ENCODE assay signal across 27 cellular contexts in the genomic region with DNA sequence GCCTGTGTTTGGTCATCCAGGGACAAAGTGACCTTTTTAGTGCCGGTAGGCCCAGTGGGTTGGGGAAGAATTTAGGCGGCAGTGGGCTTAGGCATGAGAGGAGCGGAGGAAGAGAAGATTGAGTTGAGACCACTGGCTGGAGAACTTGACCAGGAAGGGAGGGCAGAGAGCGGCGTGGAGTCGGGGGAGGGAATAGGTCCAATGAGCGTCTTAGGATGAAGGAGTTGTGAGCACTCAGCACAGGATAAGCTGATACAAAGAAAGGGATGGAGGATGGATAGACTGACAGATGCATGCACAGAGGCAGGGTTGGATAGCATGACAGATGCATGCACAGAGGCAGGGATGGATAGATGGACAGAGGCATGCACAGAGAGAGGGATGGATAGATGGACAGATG. TPM values are rescaled to one million over a fixed set of nuclear protein-coding genes. Genes with fewer than 3 reads are reported as not detected.
DNase-seq lines count a peak whose midpoint lies in the region; ATAC-seq and TF ChIP-seq lines count a peak whose summit lies in the region.
"Had no signal": no experiment of that assay in that cellular context is flagged by ENCODE, and none has a peak within 500 bp of the region (broad histone marks: within the 10 kb centered on the region; RNA-seq: fewer than 3 reads in every experiment).

No MANE protein-coding gene starts in this region.

- H3K27ac Mint-ChIP-seq in CD4-positive, CD25-positive, alpha-beta regulatory T cell: peak overlapping the region; percentile 94 to 99 (median 99)
- peak overlapping the region; percentile 22 for H3K27ac Mint-ChIP-seq in activated T-cell treated with anti-CD3 and anti-CD28 coated beads, Interleukin-2, amount 50 U/mL, for 72 hours
- H3K27ac Mint-ChIP-seq in naive thymus-derived CD4-positive, alpha-beta T cell: peak overlapping the region; percentile 92 to 99 (median 99)
- H3K27ac Mint-ChIP-seq: stimulated activated naive B cell treated with anti-CD40 and anti-IgM and Interleukin-4, amounts not matched to agents 10 μg/mL and 1 μg/mL and 100 μg/mL, for 72 hours; type B pancreatic cell had no signal

- H3K4me1 ChIP-seq in CD4-positive, CD25-positive, alpha-beta regulatory T cell (ENCODE audit: control insufficient read depth, insufficient read depth, low read length, poor library complexity, severe bottlenecking): peaks cover 93% of the 10 kb centered on the region
- peaks cover 94% of the 10 kb centered on the region for H3K4me1 ChIP-seq in DND-41 (ENCODE audit: insufficient read depth, low read length)
- H3K4me1 ChIP-seq in naive thymus-derived CD4-positive, alpha-beta T cell (ENCODE audit: control insufficient read depth in 2 of 2, insufficient read depth in 2 of 2, low read length in 2 of 2): peaks cover 71 to 77% of the 10 kb centered on the region in 2 donors
- H3K4me1 ChIP-seq in psoas muscle: no peaks in the 10 kb centered on the region
- H3K4me1 ChIP-seq: lower lobe of right lung, pancreas, right lobe of liver had no signal

- peaks cover 9% of the 10 kb centered on the region for H3K79me2 ChIP-seq in DND-41 (ENCODE audit: insufficient read depth, low read length)

- peak overlapping the region; percentile 53 for H3K27ac ChIP-seq in CD4-positive, CD25-positive, alpha-beta regulatory T cell (ENCODE audit: insufficient read depth, low read length, poor library complexity, severe bottlenecking)
- peak overlapping the region; percentile 94 for H3K27ac ChIP-seq in DND-41 (ENCODE audit: low read length)
- peak overlapping the region; percentile 78 for H3K27ac ChIP-seq in naive thymus-derived CD4-positive, alpha-beta T cell (ENCODE audit: low read depth, low read length)
- no peak overlapping the region for H3K27ac ChIP-seq in psoas muscle
- H3K27ac ChIP-seq: lower lobe of right lung, pancreas, right lobe of liver had no signal

- no peak for ATAC-seq in CD4-positive, CD25-positive, alpha-beta regulatory T cell (ENCODE audit: low read depth in 2 of 2)
- ATAC-seq in DND-41 (ENCODE audit: insufficient read depth, low read depth): no peak
- ATAC-seq in activated T-cell treated with anti-CD3 and anti-CD28 coated beads, Interleukin-2, amount 50 U/mL, for 72 hours (replicated peaks in 1 of 2): no peak
- ATAC-seq in naive thymus-derived CD4-positive, alpha-beta T cell: no peak
- no peak for ATAC-seq in psoas muscle
- ATAC-seq in HG03521 (IDR thresholded peaks at IDR 0.05; ENCODE audit: unreplicated experiment): no peak
- ATAC-seq: pancreas, PC-3, right lobe of liver had no signal

- 79 to 88% (median 82%) methylated on average over 7 of the region's 7 CpGs for WGBS in psoas muscle, 3 donors

- H3K27me3 ChIP-seq in CD4-positive, CD25-positive, alpha-beta regulatory T cell (ENCODE audit: control insufficient read depth, insufficient read depth, low read length): no peaks in the 10 kb centered on the region
- H3K27me3 ChIP-seq in DND-41 (ENCODE audit: insufficient read depth, low read length, poor library complexity): no peaks in the 10 kb centered on the region
- H3K27me3 ChIP-seq in naive thymus-derived CD4-positive, alpha-beta T cell (ENCODE audit: control insufficient read depth in 2 of 2, insufficient read depth in 2 of 2, low read length in 2 of 2): no peaks in the 10 kb centered on the region
- no peaks in the 10 kb centered on the region for H3K27me3 ChIP-seq in psoas muscle (ENCODE audit: insufficient read depth in 3 of 3, low read length in 2 of 3)
- H3K27me3 ChIP-seq: pancreas, right lobe of liver had no signal

- H4K20me1 ChIP-seq in DND-41 (ENCODE audit: insufficient read depth, low read length): no peaks in the 10 kb centered on the region

- intact Hi-C loops in naive thymus-derived CD4-positive, alpha-beta T cell (cut with micrococcal nuclease): loop anchor here in 1 of 2 donors (10.0 kb wide), 1 partner anchor 431 kb away; a partner anchor contains a TSS
- intact Hi-C loops in psoas muscle (cut with DNase I): no loop called here

- peaks cover 15% of the 10 kb centered on the region for H3K36me3 ChIP-seq in CD4-positive, CD25-positive, alpha-beta regulatory T cell (ENCODE audit: control insufficient read depth, insufficient read depth, low read length)
- H3K36me3 ChIP-seq in DND-41 (ENCODE audit: insufficient read depth, low read length) (peaks cover 12% of the 10 kb centered on the region), psoas muscle (ENCODE audit: insufficient read depth in 1 of 2, low read depth in 1 of 2) (peaks cover 0 to 3% of the 10 kb centered on the region in 2 donors)
- H3K36me3 ChIP-seq in naive thymus-derived CD4-positive, alpha-beta T cell (ENCODE audit: control insufficient read depth in 2 of 3, insufficient read depth in 3 of 3, low read length in 3 of 3): peaks cover 0 to 13% (median 0%) of the 10 kb centered on the region in 3 experiments
- H3K36me3 ChIP-seq: pancreas had no signal

- H3K4me1 Mint-ChIP-seq in CD4-positive, CD25-positive, alpha-beta regulatory T cell: peaks cover 13 to 95% (median 69%) of the 10 kb centered on the region in 4 donors
- H3K4me1 Mint-ChIP-seq in activated T-cell treated with anti-CD3 and anti-CD28 coated beads, Interleukin-2, amount 50 U/mL, for 72 hours (ENCODE audit: low read depth): peaks cover 93% of the 10 kb centered on the region
- H3K4me1 Mint-ChIP-seq in naive thymus-derived CD4-positive, alpha-beta T cell: peaks cover 71 to 92% (median 80%) of the 10 kb centered on the region in 7 donors

- no peaks in the 10 kb centered on the region for H3K9me3 ChIP-seq in CD4-positive, CD25-positive, alpha-beta regulatory T cell (ENCODE audit: control insufficient read depth in 2 of 2, low read length in 2 of 2)
- H3K9me3 ChIP-seq in DND-41 (ENCODE audit: insufficient read depth, low read length, severe bottlenecking): no peaks in the 10 kb centered on the region
- H3K9me3 ChIP-seq in naive thymus-derived CD4-positive, alpha-beta T cell (ENCODE audit: control insufficient read depth in 2 of 3, low read length in 3 of 3): no peaks in the 10 kb centered on the region
- H3K9me3 ChIP-seq in psoas muscle: no peaks in the 10 kb centered on the region
- H3K9me3 ChIP-seq: lower lobe of right lung, pancreas, right lobe of liver had no signal

- H3K9ac ChIP-seq in DND-41 (ENCODE audit: low read depth, low read length): peak overlapping the region; percentile 14; the same call in 1 of the 2 replicates

- POLR2A ChIA-PET in naive thymus-derived CD4-positive, alpha-beta T cell (lab: Charles Lee): interaction anchor here (0.7 to 5.2 kb wide), 2 partner anchors 9 to 1617 kb away, joined by 3 to 113 read pairs; a partner anchor contains a TSS

- H3K4me3 ChIP-seq in CD4-positive, CD25-positive, alpha-beta regulatory T cell (ENCODE audit: low read depth, low read length): peak overlapping the region; percentile 69
- H3K4me3 ChIP-seq in DND-41 (ENCODE audit: low read depth in 1 of 2, low read length in 2 of 2): peak overlapping the region in 1 of 2 experiments; percentile 26; a peak in 1 of 4 replicates
- H3K4me3 ChIP-seq in naive thymus-derived CD4-positive, alpha-beta T cell (ENCODE audit: low read length): peak overlapping the region; percentile 35
- H3K4me3 ChIP-seq in psoas muscle: no peak overlapping the region
- H3K4me3 ChIP-seq: GM12878, lower lobe of right lung, pancreas, right lobe of liver had no signal

- H3K4me3 Mint-ChIP-seq in CD4-positive, CD25-positive, alpha-beta regulatory T cell: peak overlapping the region; percentile 75 to 90 (median 84)
- H3K4me3 Mint-ChIP-seq in activated T-cell treated with anti-CD3 and anti-CD28 coated beads, Interleukin-2, amount 50 U/mL, for 72 hours: peak overlapping the region; percentile 64 to 92
- H3K4me3 Mint-ChIP-seq in naive thymus-derived CD4-positive, alpha-beta T cell: peak overlapping the region; percentile 71 to 89 (median 83)
- H3K4me3 Mint-ChIP-seq: stimulated activated naive B cell treated with anti-CD40 and anti-IgM and Interleukin-4, amounts not matched to agents 10 μg/mL and 1 μg/mL and 100 μg/mL, for 72 hours; type B pancreatic cell had no signal

- peak in 1 of 3 donors; percentile 43 for DNase-seq in CD4-positive, CD25-positive, alpha-beta regulatory T cell
- DNase-seq in DND-41 (no peak), psoas muscle (no peak), midbrain (lab: John Stamatoyannopoulos, UW) (no peak)
- DNase-seq in activated T-cell treated with anti-CD3 and anti-CD28 coated beads, Interleukin-2, amount 50 U/mL, for 72 hours: no peak
- DNase-seq in naive thymus-derived CD4-positive, alpha-beta T cell: no peak
- DNase-seq: activated CD8-positive, alpha-beta memory T cell treated with anti-CD3 and anti-CD28 coated beads, Interleukin-2, amount 50 U/mL, for 4 hours; AML-193; dermis blood vessel endothelial cell; DMS 273 treated with DMSO at 0.1 percent for 48 hours; foreskin fibroblast; GDM1; H7; hippocampal formation; islet precursor cell; lower lobe of right lung; NCI-H187; NCI-H226; PC-3; stimulated activated naive B cell treated with anti-CD40 and anti-IgM and Interleukin-4, amounts not matched to agents 10 μg/mL and 1 μg/mL and 100 μg/mL, for 72 hours had no signal

- H3K4me2 ChIP-seq in DND-41 (ENCODE audit: insufficient read depth, low read length): peak overlapping the region; percentile 51

- peaks cover 24% of the 10 kb centered on the region for H3K36me3 Mint-ChIP-seq in CD4-positive, CD25-positive, alpha-beta regulatory T cell
- H3K36me3 Mint-ChIP-seq in activated T-cell treated with anti-CD3 and anti-CD28 coated beads, Interleukin-2, amount 50 U/mL, for 72 hours (ENCODE audit: insufficient read depth in 2 of 2): peaks cover 14 to 19% of the 10 kb centered on the region in 2 donors
- H3K36me3 Mint-ChIP-seq in naive thymus-derived CD4-positive, alpha-beta T cell: peaks cover under 1 to 60% (median 19%) of the 10 kb centered on the region in 5 donors
- H3K36me3 Mint-ChIP-seq: stimulated activated naive B cell treated with anti-CD40 and anti-IgM and Interleukin-4, amounts not matched to agents 10 μg/mL and 1 μg/mL and 100 μg/mL, for 72 hours; type B pancreatic cell had no signal

- no peak for TF ChIP-seq CTCF in DND-41 (IDR thresholded peaks at IDR 0.05; ENCODE audit: borderline replicate concordance, extremely low read depth, low read length, poor library complexity, severe bottlenecking)
- no peak for TF ChIP-seq CTCF in psoas muscle (IDR thresholded peaks at IDR 0.05)

- H3K27me3 Mint-ChIP-seq in CD4-positive, CD25-positive, alpha-beta regulatory T cell: peaks cover 8% of the 10 kb centered on the region
- H3K27me3 Mint-ChIP-seq in activated T-cell treated with anti-CD3 and anti-CD28 coated beads, Interleukin-2, amount 50 U/mL, for 72 hours (ENCODE audit: low read depth): no peaks in the 10 kb centered on the region
- H3K27me3 Mint-ChIP-seq in naive thymus-derived CD4-positive, alpha-beta T cell: no peaks in the 10 kb centered on the region

- no peak overlapping the region for H2AFZ ChIP-seq in DND-41 (ENCODE audit: low read depth, low read length)

- peaks cover 0 to 2% (median 0%) of the 10 kb centered on the region in 7 donors for H3K9me3 Mint-ChIP-seq in CD4-positive, CD25-positive, alpha-beta regulatory T cell
- H3K9me3 Mint-ChIP-seq in activated T-cell treated with anti-CD3 and anti-CD28 coated beads, Interleukin-2, amount 50 U/mL, for 72 hours: no peaks in the 10 kb centered on the region
- H3K9me3 Mint-ChIP-seq in naive thymus-derived CD4-positive, alpha-beta T cell: peaks cover 0 to 11% (median 3%) of the 10 kb centered on the region in 11 donors
- H3K9me3 Mint-ChIP-seq: stimulated activated naive B cell treated with anti-CD40 and anti-IgM and Interleukin-4, amounts not matched to agents 10 μg/mL and 1 μg/mL and 100 μg/mL, for 72 hours; type B pancreatic cell had no signal

- CTCF ChIA-PET in naive thymus-derived CD4-positive, alpha-beta T cell (lab: Charles Lee): no interaction called here

RNA-seq across cellular contexts. Expression of a gene that starts 8.0 kb away (rescaled TPM):
- total RNA-seq in CD4-positive, CD25-positive, alpha-beta regulatory T cell: 1,611 TPM
- polyA plus RNA-seq in CD4-positive, CD25-positive, alpha-beta regulatory T cell: 1,000 to 10,000 TPM; 3,219 to 6,021 (median 4,004) TPM
- total RNA-seq in activated T-cell treated with anti-CD3 and anti-CD28 coated beads, Interleukin-2, amount 50 U/mL, for 72 hours: 1,000 to 10,000 TPM; 1,427 to 2,251 TPM
- total RNA-seq in naive thymus-derived CD4-positive, alpha-beta T cell: 1,000 to 10,000 TPM in 1 of 5 experiments, 100 to 1,000 TPM in 4; 351 to 3,697 (median 587) TPM
- polyA plus RNA-seq in naive thymus-derived CD4-positive, alpha-beta T cell: 1,000 to 10,000 TPM; 1,418 to 1,605 TPM
- total RNA-seq in psoas muscle: 100 to 1,000 TPM in 3 of 4 donors, 10 to 100 TPM in 1; 90.5 to 192 (median 123) TPM
- 100 to 1,000 TPM; 302 to 749 (median 618) TPM for polyA plus RNA-seq in psoas muscle

RNA-seq across cellular contexts. Expression of a gene that starts 25.6 kb away (rescaled TPM):
- 0.81 TPM for total RNA-seq in CD4-positive, CD25-positive, alpha-beta regulatory T cell
- not detected for polyA plus RNA-seq in CD4-positive, CD25-positive, alpha-beta regulatory T cell
- total RNA-seq in activated T-cell treated with anti-CD3 and anti-CD28 coated beads, Interleukin-2, amount 50 U/mL, for 72 hours: under 1 TPM; 0.28 to 0.48 TPM
- under 1 TPM in 3 of 5 experiments, not detected in 2; 0.22 to 0.61 (median 0.29) TPM for total RNA-seq in naive thymus-derived CD4-positive, alpha-beta T cell
- polyA plus RNA-seq in naive thymus-derived CD4-positive, alpha-beta T cell: under 1 TPM in 1 of 2 donors, not detected in 1; 0.35 TPM
- total RNA-seq in psoas muscle: under 1 TPM in 1 of 4 donors, not detected in 3; 0.16 TPM
- under 1 TPM in 1 of 3 donors, not detected in 2; 0.07 TPM for polyA plus RNA-seq in psoas muscle
- total RNA-seq: bronchial epithelial cell, dermis blood vessel endothelial cell, lower lobe of right lung, myocyte, PC-3, right lobe of liver had no signal
- polyA plus RNA-seq: pancreas had no signal

RNA-seq across cellular contexts. Expression of a gene that starts 27.1 kb away (rescaled TPM):
- total RNA-seq in CD4-positive, CD25-positive, alpha-beta regulatory T cell: 1.6 TPM
- polyA plus RNA-seq in CD4-positive, CD25-positive, alpha-beta regulatory T cell: 1 to 10 TPM in 1 of 4 donors, under 1 TPM in 2, not detected in 1; 0.16 to 1.0 (median 0.29) TPM
- 1 to 10 TPM; 2.3 to 5.2 TPM for total RNA-seq in activated T-cell treated with anti-CD3 and anti-CD28 coated beads, Interleukin-2, amount 50 U/mL, for 72 hours
- total RNA-seq in naive thymus-derived CD4-positive, alpha-beta T cell: 10 to 100 TPM in 2 of 5 experiments, 1 to 10 TPM in 1, under 1 TPM in 2; 0.73 to 64.4 (median 3.7) TPM
- polyA plus RNA-seq in naive thymus-derived CD4-positive, alpha-beta T cell: under 1 TPM; 0.64 to 0.93 TPM
- 1 to 10 TPM in 3 of 4 donors, under 1 TPM in 1; 0.67 to 2.3 (median 1.2) TPM for total RNA-seq in psoas muscle
- 1 to 10 TPM in 1 of 3 donors, under 1 TPM in 2; 0.13 to 1.2 (median 0.23) TPM for polyA plus RNA-seq in psoas muscle
- total RNA-seq: dermis blood vessel endothelial cell had no signal

RNA-seq across cellular contexts. Expression of a gene that starts 36.7 kb away (rescaled TPM):
- total RNA-seq in CD4-positive, CD25-positive, alpha-beta regulatory T cell: not detected
- polyA plus RNA-seq in CD4-positive, CD25-positive, alpha-beta regulatory T cell: not detected
- total RNA-seq in activated T-cell treated with anti-CD3 and anti-CD28 coated beads, Interleukin-2, amount 50 U/mL, for 72 hours: under 1 TPM in 1 of 2 donors, not detected in 1; 0.30 TPM
- total RNA-seq in naive thymus-derived CD4-positive, alpha-beta T cell: 1 to 10 TPM in 1 of 5 experiments, not detected in 4; 1.0 TPM
- polyA plus RNA-seq in naive thymus-derived CD4-positive, alpha-beta T cell: not detected
- total RNA-seq in psoas muscle: not detected
- under 1 TPM in 2 of 3 donors, not detected in 1; 0.01 to 0.18 TPM for polyA plus RNA-seq in psoas muscle
- total RNA-seq: dermis blood vessel endothelial cell, GM12878, myocyte had no signal
- polyA plus RNA-seq: GM12878 had no signal

RNA-seq across cellular contexts. Expression of a gene that starts 38.9 kb away (rescaled TPM):
- total RNA-seq in CD4-positive, CD25-positive, alpha-beta regulatory T cell: not detected
- not detected for polyA plus RNA-seq in CD4-positive, CD25-positive, alpha-beta regulatory T cell
- under 1 TPM; 0.12 to 0.28 TPM for total RNA-seq in activated T-cell treated with anti-CD3 and anti-CD28 coated beads, Interleukin-2, amount 50 U/mL, for 72 hours
- total RNA-seq in naive thymus-derived CD4-positive, alpha-beta T cell: under 1 TPM in 1 of 5 experiments, not detected in 4; 0.29 TPM
- under 1 TPM in 1 of 2 donors, not detected in 1; 0.09 TPM for polyA plus RNA-seq in naive thymus-derived CD4-positive, alpha-beta T cell
- total RNA-seq in psoas muscle: 1 to 10 TPM; 1.8 to 4.1 (median 1.9) TPM
- polyA plus RNA-seq in psoas muscle: 1 to 10 TPM; 1.9 to 5.4 (median 4.6) TPM

Comparison
In these comparisons a context has a peak if more than half of its experiments do, and no peak if none do; other contexts are left out.
1. H3K27ac Mint-ChIP-seq: peak in every context shown above with its lines; median percentile 99 in CD4-positive, CD25-positive, alpha-beta regulatory T cell; 99 in naive thymus-derived CD4-positive, alpha-beta T cell; 22 in activated T-cell treated with anti-CD3 and anti-CD28 coated beads, Interleukin-2, amount 50 U/mL, for 72 hours.